Comparison of ENCODE assay signal across 8 cellular contexts in genomic region chr12:109713187-109713984, GRCh38. TPM values are rescaled to one million over a fixed set of nuclear protein-coding genes. Genes with fewer than 3 reads are reported as not detected.
A peak's percentile ranks its signal among the peaks of the same experiment; 100 is the strongest.
DNase-seq lines count a peak whose midpoint lies in the region; ATAC-seq and TF ChIP-seq lines count a peak whose summit lies in the region.

Gene FAM222A (plus strand): TSS chr12:109713825. CDS start chr12:109744147, 30,322 bp downstream.

- POLR2A ChIA-PET in RWPE1 (lab: Yijun Ruan, JAX; ENCODE audit: low non-redundant PET): no interaction called here

- TF ChIP-seq CTCF in RWPE1 (conservative IDR thresholded peaks at IDR 0.05; ENCODE audit: low read depth): no peak
- TF ChIP-seq CTCF in natural killer cell (IDR thresholded peaks at IDR 0.05): no peak

- peak; percentile 85 to 96 (median 85) for ATAC-seq in natural killer cell

- no peaks in the 10 kb centered on the region for H3K36me3 Mint-ChIP-seq in natural killer cell

- H3K27ac Mint-ChIP-seq in natural killer cell: peak within 1 kb of the TSS in 1 of 2 donors; percentile 29

- no peaks in the 10 kb centered on the region for H3K4me1 Mint-ChIP-seq in natural killer cell

- CTCF ChIA-PET in RWPE1 (lab: Yijun Ruan, JAX): interaction anchor here (0.5 to 1.1 kb wide), 3 partner anchors 62 to 1829 kb away, joined by 3 read pairs; no protein-coding TSS in a partner anchor

- H3K27me3 Mint-ChIP-seq in natural killer cell (ENCODE audit: low read depth in 2 of 2): peaks cover 25 to 31% of the 10 kb centered on the region in 2 donors

- H3K27ac ChIP-seq in RWPE1: peak within 1 kb of the TSS; percentile 28

- peak; percentile 94 for DNase-seq in EL
- peak; percentile 89 for DNase-seq in H4 (ENCODE audit: low spot score)
- peak; percentile 97 for DNase-seq in LoVo (ENCODE audit: low spot score)
- peak; percentile 93 for DNase-seq in RWPE1 (ENCODE audit: low spot score)
- DNase-seq in activated T-helper 9 cell treated with anti-CD3 and anti-CD28 coated beads, Interleukin-2, amount 50 U/mL, for 16 hours (ENCODE audit: low read depth): peak; percentile 97
- DNase-seq in fibroblast of peridontal ligament (ENCODE audit: extremely low read depth): peak; percentile 91
- peak; percentile 97 for DNase-seq in natural killer cell
- DNase-seq in stimulated activated naive CD4-positive, alpha-beta T cell (lab: John Stamatoyannopoulos, UW): peak; percentile 95 to 98 (median 96)

- intact Hi-C loops in natural killer cell (cut with micrococcal nuclease): loop anchor here (2.0 to 5.0 kb wide), 2 partner anchors 141 to 284 kb away; partner anchors contain the start of genes ANKRD13A, GIT2, MMAB and MVK

- peak within 1 kb of the TSS; percentile 84 for H3K4me3 Mint-ChIP-seq in natural killer cell

- H3K9me3 Mint-ChIP-seq in natural killer cell: no peaks in the 10 kb centered on the region

RNA-seq across cellular contexts. Expression of gene FAM222A, which starts in this region (rescaled TPM):
- total RNA-seq in H4 (2014; rRNA removed; shearing (Covaris generic)): 0.68 and 1.2 TPM in 2 replicates
- 1 to 10 TPM; 3.1 to 6.6 (median 4.0) TPM for total RNA-seq in natural killer cell

Comparison
In these comparisons a context has a peak if more than half of its experiments do, and no peak if none do; other contexts are left out.
1. Peak in every context shown above with its lines: DNase-seq, ATAC-seq and H3K27ac ChIP-seq.